17 cellular contexts compared by ENCODE assay signal in the genomic region with DNA sequence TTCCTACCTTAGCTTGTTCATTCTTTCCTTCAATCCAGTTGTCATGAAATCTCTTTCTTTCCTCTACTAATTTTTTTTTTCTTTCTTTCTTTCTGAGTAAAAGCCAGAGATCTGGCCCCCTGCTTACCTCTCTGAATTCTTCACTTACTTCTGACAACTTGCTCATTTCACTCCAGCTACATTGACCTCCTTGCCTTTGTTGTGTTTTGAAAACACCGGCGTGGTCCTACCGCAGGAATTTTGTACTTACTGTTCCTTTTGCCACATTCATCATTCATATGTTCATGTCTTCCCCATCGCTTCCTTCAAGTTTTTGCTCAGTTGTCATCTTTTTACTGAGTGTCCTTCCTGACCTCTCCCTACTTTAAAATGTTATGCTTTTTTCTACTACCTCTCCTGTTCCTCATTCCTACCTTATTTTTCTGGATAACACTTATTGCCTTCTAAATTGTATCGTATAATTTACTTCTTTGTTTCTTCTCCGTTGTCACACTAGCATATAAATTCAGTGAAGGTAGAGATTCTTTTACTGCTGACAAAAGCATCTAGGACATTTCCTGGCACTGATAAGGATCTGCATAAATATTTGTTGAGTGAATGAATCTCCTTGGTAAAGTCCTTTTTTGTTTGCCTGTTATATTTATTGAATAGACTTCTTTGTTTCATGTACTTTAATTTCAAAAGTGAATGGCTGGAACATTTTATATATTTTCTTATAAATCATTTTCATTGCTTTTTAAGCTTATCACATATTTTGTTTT.
DNase-seq lines count a peak whose midpoint lies in the region; ATAC-seq and TF ChIP-seq lines count a peak whose summit lies in the region.
"Had no signal": no experiment of that assay in that cellular context is flagged by ENCODE, and none has a peak within 500 bp of the region (broad histone marks: within the 10 kb centered on the region; RNA-seq: fewer than 3 reads in every experiment).

No MANE protein-coding gene starts in this region.

- peaks cover 20% of the 10 kb centered on the region for H3K36me3 ChIP-seq in GM23248 (ENCODE audit: low read depth)

- POLR2A ChIA-PET in CD4-positive, alpha-beta T cell (lab: Charles Lee): interaction anchor here (0.7 to 1.2 kb wide), 4 partner anchors 8 to 99 kb away, joined by 3 to 4 read pairs (median 3); no protein-coding TSS in a partner anchor

- peaks cover 81% of the 10 kb centered on the region for H3K36me3 Mint-ChIP-seq in CD4-positive, alpha-beta T cell (ENCODE audit: low read depth)
- peaks cover 34% of the 10 kb centered on the region for H3K36me3 Mint-ChIP-seq in memory B cell

- ATAC-seq in CD4-positive, alpha-beta T cell (ENCODE audit: poor library complexity): no peak
- no peak for ATAC-seq in memory B cell (ENCODE audit: low read depth)
- ATAC-seq in GM21447 (IDR thresholded peaks at IDR 0.05; ENCODE audit: unreplicated experiment): no peak
- ATAC-seq: left lobe of liver had no signal

- no peaks in the 10 kb centered on the region for H3K9me3 ChIP-seq in CD4-positive, alpha-beta T cell (ENCODE audit: control insufficient read depth, low read length)
- no peaks in the 10 kb centered on the region for H3K9me3 ChIP-seq in GM23248 (ENCODE audit: low read depth)
- H3K9me3 ChIP-seq: thoracic aorta had no signal

- H3K9me2 ChIP-seq in GM23248 (ENCODE audit: insufficient read depth): no peaks in the 10 kb centered on the region

- peaks cover 82% of the 10 kb centered on the region for H3K4me1 Mint-ChIP-seq in CD4-positive, alpha-beta T cell (ENCODE audit: low read depth)
- peaks cover 20% of the 10 kb centered on the region for H3K4me1 Mint-ChIP-seq in memory B cell

- in situ Hi-C loops in GM23248 (cut with MboI): no loop called here

- no peaks in the 10 kb centered on the region for H3K27me3 Mint-ChIP-seq in CD4-positive, alpha-beta T cell
- no peaks in the 10 kb centered on the region for H3K27me3 Mint-ChIP-seq in memory B cell
- H3K27me3 Mint-ChIP-seq: activated CD4-positive, alpha-beta T cell treated with anti-CD3 and anti-CD28 coated beads, Interleukin-2, amount 10 ng/mL, durations not matched to agents 24 days and 14 days had no signal

- TF ChIP-seq CTCF in CD4-positive, alpha-beta T cell (IDR thresholded peaks at IDR 0.05): no peak

- no peaks in the 10 kb centered on the region for H4K20me1 ChIP-seq in GM23248 (ENCODE audit: insufficient read depth)

- no peak overlapping the region for H2AFZ ChIP-seq in GM23248

- H3K27ac Mint-ChIP-seq in CD4-positive, alpha-beta T cell: peak overlapping the region; percentile 22
- H3K27ac Mint-ChIP-seq in memory B cell: peak overlapping the region; percentile 43
- H3K27ac Mint-ChIP-seq: activated CD4-positive, alpha-beta T cell treated with anti-CD3 and anti-CD28 coated beads, Interleukin-2, amount 10 ng/mL, durations not matched to agents 24 days and 14 days; endodermal cell had no signal

- no peak overlapping the region for H3K4me3 ChIP-seq in GM23248
- H3K4me3 ChIP-seq: spleen, thoracic aorta had no signal

- peak overlapping the region; percentile 3 for H3K4me3 Mint-ChIP-seq in CD4-positive, alpha-beta T cell
- no peak overlapping the region for H3K4me3 Mint-ChIP-seq in memory B cell
- H3K4me3 Mint-ChIP-seq: activated CD4-positive, alpha-beta T cell treated with anti-CD3 and anti-CD28 coated beads, Interleukin-2, amount 10 ng/mL, durations not matched to agents 24 days and 14 days; endodermal cell had no signal

- peaks cover 11% of the 10 kb centered on the region for H3K4me1 ChIP-seq in GM23248 (ENCODE audit: insufficient read depth)

- intact Hi-C loops in CD4-positive, alpha-beta T cell (cut with DNase I, micrococcal nuclease): no loop called here

- WGBS in GM23248 (ENCODE audit: low coverage in 1 of 2, low lambda C conversion rate in 2 of 2, missing lambda C conversion rate in 2 of 2), 2 experiments: 94 to 95% methylated on average over 6 of the region's 6 CpGs

- CTCF ChIA-PET in CD4-positive, alpha-beta T cell (lab: Charles Lee): no interaction called here

- no peak overlapping the region for H3K27ac ChIP-seq in CD4-positive, alpha-beta T cell (ENCODE audit: low read depth, low read length)
- no peak overlapping the region for H3K27ac ChIP-seq in GM23248
- H3K27ac ChIP-seq: thoracic aorta had no signal

- no peaks in the 10 kb centered on the region for H3K9me3 Mint-ChIP-seq in CD4-positive, alpha-beta T cell
- no peaks in the 10 kb centered on the region for H3K9me3 Mint-ChIP-seq in memory B cell
- H3K9me3 Mint-ChIP-seq: activated CD4-positive, alpha-beta T cell treated with anti-CD3 and anti-CD28 coated beads, Interleukin-2, amount 10 ng/mL, durations not matched to agents 24 days and 14 days had no signal

- H3K27me3 ChIP-seq in CD4-positive, alpha-beta T cell (ENCODE audit: control insufficient read depth, insufficient read depth, low read length): no peaks in the 10 kb centered on the region
- no peaks in the 10 kb centered on the region for H3K27me3 ChIP-seq in GM23248 (replicated peaks; ENCODE audit: insufficient read depth)
- H3K27me3 ChIP-seq: spleen had no signal

- H3K79me2 ChIP-seq in GM23248 (ENCODE audit: insufficient read depth): peaks cover 31% of the 10 kb centered on the region

- no peak overlapping the region for H3K9ac ChIP-seq in GM23248

- H3K4me2 ChIP-seq in GM23248 (ENCODE audit: unreplicated experiment): peak overlapping the region; percentile 1

- no peaks in the 10 kb centered on the region for H3F3A ChIP-seq in GM23248 (ENCODE audit: insufficient read depth)

- DNase-seq in CD4-positive, alpha-beta T cell: no peak
- no peak for DNase-seq in GM23248
- peak; percentile 74 for DNase-seq in amniotic epithelial cell (ENCODE audit: low read depth)
- DNase-seq in memory B cell (ENCODE audit: low spot score in 2 of 2): no peak
- DNase-seq in NCI-H128 (lab: John Stamatoyannopoulos, UW; ENCODE audit: unreplicated experiment): no peak
- no peak for DNase-seq in NCI-H1694 treated with DMSO at 0.1 percent for 48 hours (lab: John Stamatoyannopoulos, UW)
- DNase-seq: activated CD4-positive, alpha-beta T cell treated with anti-CD3 and anti-CD28 coated beads, Interleukin-2, amount 10 ng/mL, durations not matched to agents 24 days and 14 days; COR-L47; endodermal cell; glutamatergic neuron; KG1; NCI-H2107; nucleus accumbens; spleen had no signal
